8 cellular contexts compared by ENCODE assay signal in the genomic region with DNA sequence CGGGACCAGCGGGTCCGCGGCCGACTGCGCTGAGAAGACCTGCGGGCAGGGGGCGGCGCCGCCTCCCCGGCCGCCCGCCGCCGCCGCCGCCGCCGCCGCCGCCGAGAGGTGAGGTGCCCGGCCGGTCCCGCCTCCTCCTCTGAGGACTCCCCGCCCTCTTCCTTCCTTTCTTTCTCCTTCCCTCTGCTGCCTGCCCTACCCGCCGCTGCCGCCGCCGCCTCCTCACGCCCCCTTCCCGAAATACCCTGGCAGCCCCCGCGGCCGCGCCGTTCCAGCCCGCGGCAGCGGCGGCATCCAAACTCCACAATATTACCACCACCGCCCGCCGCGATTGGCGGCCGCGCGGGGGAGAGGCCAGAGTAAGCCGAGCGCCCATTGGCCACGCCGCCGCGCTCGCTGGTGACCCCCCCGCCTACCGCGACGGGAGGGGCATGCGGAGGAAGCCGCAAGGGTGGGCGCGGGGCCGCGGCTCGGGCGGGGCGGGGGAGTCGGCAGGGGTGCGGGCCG.
A peak's percentile ranks its signal among the peaks of the same experiment; 100 is the strongest.
DNase-seq lines count a peak whose midpoint lies in the region; ATAC-seq and TF ChIP-seq lines count a peak whose summit lies in the region.

No MANE protein-coding gene starts in this region.

- H3K4me3 Mint-ChIP-seq in activated CD4-positive, alpha-beta T cell treated with anti-CD3 and anti-CD28 coated beads, Interleukin-2, amount 10 ng/mL, durations not matched to agents 7 days and 5 days: peak overlapping the region; percentile 99

- ATAC-seq in HG03432 (IDR thresholded peaks at IDR 0.05; ENCODE audit: unreplicated experiment): peak; percentile 90

- H3K4me1 Mint-ChIP-seq in activated CD4-positive, alpha-beta T cell treated with anti-CD3 and anti-CD28 coated beads, Interleukin-2, amount 10 ng/mL, durations not matched to agents 7 days and 5 days: peaks cover 36% of the 10 kb centered on the region

- H3K9me3 ChIP-seq in BE2C (no peaks in the 10 kb centered on the region), liver (ENCODE audit: control insufficient read depth in 4 of 4, low read length in 3 of 4) (no peaks in the 10 kb centered on the region)

- peak overlapping the region in 1 of 2 donors; percentile 36 for H3K9ac ChIP-seq in liver (ENCODE audit: low read depth in 1 of 2, low read length in 2 of 2)

- CTCF ChIA-PET in activated CD4-positive, alpha-beta T cell treated with anti-CD3 and anti-CD28 coated beads, Interleukin-2, amount 10 ng/mL, durations not matched to agents 7 days and 5 days (lab: Charles Lee): no interaction called here

- H3K27me3 ChIP-seq in BE2C (no peaks in the 10 kb centered on the region), liver (ENCODE audit: control insufficient read depth in 4 of 4, insufficient read depth in 4 of 4, low read length in 3 of 4) (no peaks in the 10 kb centered on the region)

- H3K36me3 ChIP-seq in BE2C (no peaks in the 10 kb centered on the region), liver (ENCODE audit: control insufficient read depth in 4 of 4, insufficient read depth in 3 of 4, low read depth in 1 of 4, low read length in 3 of 4) (no peaks in the 10 kb centered on the region)

- H3K4me3 ChIP-seq in BE2C (ENCODE audit: low read depth, low read length) (peak overlapping the region; percentile 67), liver (ENCODE audit: low read depth in 1 of 3, low read length in 3 of 3) (peak overlapping the region; percentile 80 to 98 (median 90))

- POLR2A ChIA-PET in activated CD4-positive, alpha-beta T cell treated with anti-CD3 and anti-CD28 coated beads, Interleukin-2, amount 10 ng/mL, durations not matched to agents 7 days and 5 days (lab: Charles Lee): no interaction called here

- under 1% methylated on average over 73 of the region's 73 CpGs for WGBS in liver

- H3K4me1 ChIP-seq in BE2C: no peaks in the 10 kb centered on the region
- H3K4me1 ChIP-seq in liver (ENCODE audit: control insufficient read depth in 4 of 4, insufficient read depth in 4 of 4, low read length in 3 of 4): peaks cover 6 to 26% (median 11%) of the 10 kb centered on the region in 4 donors

- peak overlapping the region; percentile 90 to 92 for H3K27ac ChIP-seq in liver (ENCODE audit: low read depth in 1 of 2, low read length in 2 of 2)

- H3K36me3 Mint-ChIP-seq in activated CD4-positive, alpha-beta T cell treated with anti-CD3 and anti-CD28 coated beads, Interleukin-2, amount 10 ng/mL, durations not matched to agents 7 days and 5 days (ENCODE audit: low read depth): peaks cover 11% of the 10 kb centered on the region

- TF ChIP-seq CTCF in BE2C (IDR thresholded peaks at IDR 0.05; ENCODE audit: low read depth, low read length) (no peak), liver (IDR thresholded peaks at IDR 0.05; ENCODE audit: low read depth, low read length, missing input control) (no peak)

- H3K27me3 Mint-ChIP-seq in activated CD4-positive, alpha-beta T cell treated with anti-CD3 and anti-CD28 coated beads, Interleukin-2, amount 10 ng/mL, durations not matched to agents 7 days and 5 days: no peaks in the 10 kb centered on the region

- DNase-seq in BE2C: peak; percentile 84
- DNase-seq in GM19238 (ENCODE audit: insufficient read length, low spot score): peak; percentile 74
- DNase-seq in NCI-H524 (lab: John Stamatoyannopoulos, UW): peak; percentile 89 to 93
- peak; percentile 76 for DNase-seq in activated CD4-positive, alpha-beta T cell treated with anti-CD3 and anti-CD28 coated beads, Interleukin-2, amount 10 ng/mL, durations not matched to agents 7 days and 5 days
- DNase-seq in dedifferentiated amniotic fluid mesenchymal stem cell (ENCODE audit: extremely low spot score): peak; percentile 70
- peak; percentile 67 to 71 for DNase-seq in stimulated activated CD4-positive, alpha-beta T cell treated with anti-CD3 and anti-CD28 coated beads, Interleukin-2, amount 100 ng/mL, for 48 hours

- peak in 1 of 2 donors; percentile 10 for TF ChIP-seq RAD21 in liver (IDR thresholded peaks at IDR 0.05)

- H3K27ac Mint-ChIP-seq in activated CD4-positive, alpha-beta T cell treated with anti-CD3 and anti-CD28 coated beads, Interleukin-2, amount 10 ng/mL, durations not matched to agents 7 days and 5 days: peak overlapping the region; percentile 98

- H3K9me3 Mint-ChIP-seq in activated CD4-positive, alpha-beta T cell treated with anti-CD3 and anti-CD28 coated beads, Interleukin-2, amount 10 ng/mL, durations not matched to agents 7 days and 5 days: peaks cover 5% of the 10 kb centered on the region

TF ChIP-seq in liver, 16 proteins besides CTCF, POLR2A, EP300 and RAD21:
- no peak for TF ChIP-seq FOXA1 (IDR thresholded peaks at IDR 0.05)
- no peak for TF ChIP-seq RXRA (IDR thresholded peaks at IDR 0.05)
- TF ChIP-seq GABPA (IDR thresholded peaks at IDR 0.05 in 1 of 2, conservative IDR thresholded peaks at IDR 0.05 in 1 of 2): no peak
- TF ChIP-seq JUND (IDR thresholded peaks at IDR 0.05): no peak
- TF ChIP-seq, protein P1, sequence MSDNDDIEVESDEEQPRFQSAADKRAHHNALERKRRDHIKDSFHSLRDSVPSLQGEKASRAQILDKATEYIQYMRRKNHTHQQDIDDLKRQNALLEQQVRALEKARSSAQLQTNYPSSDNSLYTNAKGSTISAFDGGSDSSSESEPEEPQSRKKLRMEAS (IDR thresholded peaks at IDR 0.05): no peak
- TF ChIP-seq NR2F2 (IDR thresholded peaks at IDR 0.05): no peak

Comparison
In these comparisons a context has a peak if more than half of its experiments do, and no peak if none do; other contexts are left out.
1. Peak in every context shown above with its lines: DNase-seq, ATAC-seq, H3K4me3 ChIP-seq and H3K27ac ChIP-seq.